9 cellular contexts compared by ENCODE assay signal in the genomic region with DNA sequence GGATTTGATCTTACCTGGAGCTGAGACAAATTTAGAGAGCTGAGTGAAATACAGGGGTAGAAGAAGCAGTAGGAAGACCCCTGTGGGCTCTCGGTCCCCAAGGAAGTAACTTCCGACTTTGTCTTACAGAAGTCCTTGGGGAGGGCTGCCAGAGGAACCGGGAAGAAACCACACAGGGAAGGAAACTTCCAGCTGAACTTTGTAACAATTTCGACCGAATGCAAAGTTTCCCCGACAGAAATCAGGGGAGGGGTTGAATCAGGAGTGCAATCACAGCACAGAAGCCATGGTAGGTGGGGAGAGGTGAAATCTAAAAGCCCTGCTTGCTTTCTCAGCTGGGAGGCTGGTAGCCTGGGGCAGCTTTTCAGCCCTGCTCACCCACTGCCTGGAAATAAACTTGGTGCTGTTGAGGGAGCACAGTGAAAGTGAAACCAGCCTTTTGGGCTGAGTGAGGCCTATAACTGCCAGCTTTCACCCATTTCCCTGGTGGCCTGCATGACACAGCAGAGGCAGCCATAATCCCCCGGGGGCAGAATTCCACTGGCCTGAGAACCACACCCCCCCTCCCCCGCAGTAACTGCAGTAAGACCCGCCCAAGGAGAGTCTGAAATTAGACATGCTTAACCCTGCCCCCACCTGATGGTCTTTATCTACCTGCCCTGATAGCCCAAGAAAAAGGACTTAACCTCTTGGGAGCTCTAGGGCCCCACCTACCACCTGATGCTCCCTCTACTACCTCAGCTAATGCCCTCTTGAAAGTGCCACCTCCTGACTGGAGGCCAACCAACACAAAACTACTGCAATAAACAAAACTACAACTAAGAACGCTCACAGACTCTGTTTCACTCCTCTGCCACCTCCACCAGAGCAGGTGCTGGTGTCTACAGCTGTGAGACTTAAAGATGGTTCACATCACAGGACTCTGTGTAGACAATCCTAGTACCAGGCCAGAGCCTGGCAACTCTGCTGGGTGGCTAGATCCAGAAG.
DNase-seq lines count a peak whose midpoint lies in the region; ATAC-seq lines count a peak whose summit lies in the region.
"Had no signal": no experiment of that assay in that cellular context is flagged by ENCODE, and none has a peak within 500 bp of the region (broad histone marks: within the 10 kb centered on the region; RNA-seq: fewer than 3 reads in every experiment).

No MANE protein-coding gene starts in this region.

- peak; percentile 29 for DNase-seq in NK-92 treated with Interleukin-12 subunit alpha and Interleukin-12 subunit beta, amount 100 ng/mL, for 24 hours (lab: John Stamatoyannopoulos, UW)
- DNase-seq in NK-92 (lab: John Stamatoyannopoulos, UW; ENCODE audit: unreplicated experiment) = no peak
- DNase-seq in SW480 (ENCODE audit: low spot score) = peak; percentile 13
- DNase-seq in NCI-H446 (lab: John Stamatoyannopoulos, UW) = no peak
- no peak for DNase-seq in SIG-M5 treated with dmso at 0.1 percent for 504 hours (lab: John Stamatoyannopoulos, UW; ENCODE audit: unreplicated experiment)
- no peak for DNase-seq in 8988T
- no peak for DNase-seq in DMS153 (lab: John Stamatoyannopoulos, UW)

- peak; percentile 67 for ATAC-seq in HG03139 (IDR thresholded peaks at IDR 0.05; ENCODE audit: unreplicated experiment)
- ATAC-seq: gastroesophageal sphincter had no signal

Comparison
In these comparisons a context has a peak if more than half of its experiments do, and no peak if none do; other contexts are left out.
1. DNase-seq: peak in NK-92 treated with Interleukin-12 subunit alpha and Interleukin-12 subunit beta, amount 100 ng/mL, for 24 hours (single experiment) and SW480 (single experiment); none in NK-92 (single experiment), NCI-H446 (0 of 2), SIG-M5 treated with dmso at 0.1 percent for 504 hours (single experiment), 8988T (single experiment) and DMS153 (single experiment).